ENCODE assay signal across 29 cellular contexts in genomic region chr11:89521792-89522191, GRCh38.
"Had no signal": no experiment of that assay in that cellular context is flagged by ENCODE, and none has a peak within 500 bp of the region (broad histone marks: within the 10 kb centered on the region; RNA-seq: fewer than 3 reads in every experiment).

No MANE protein-coding gene starts in this region.

- H3K36me3 Mint-ChIP-seq: stimulated activated effector memory CD8-positive, alpha-beta T cell treated with anti-CD3 and anti-CD28 coated beads, Interleukin-12 subunit alpha, Interleukin-12 subunit beta, amount 100 ng/mL, for 72 hours; stimulated activated memory B cell treated with anti-CD40 and anti-IgM and Interleukin-4, amounts not matched to agents 10 μg/mL and 1 μg/mL and 100 μg/mL, for 72 hours; stimulated activated naive B cell treated with anti-CD40 and anti-IgM and Interleukin-4, amounts not matched to agents 10 μg/mL and 1 μg/mL and 100 μg/mL, for 72 hours; type B pancreatic cell had no signal

- H3K4me3 ChIP-seq: stomach, suprapubic skin, testis, thoracic aorta, thyroid gland, tibial artery, tibial nerve, transverse colon, upper lobe of left lung, upper lobe of right lung, uterus, vagina had no signal

- H3K36me3 ChIP-seq: stomach, suprapubic skin, thoracic aorta, thyroid gland, tibial artery, tibial nerve, transverse colon, upper lobe of left lung, upper lobe of right lung, uterus, vagina had no signal

- H3K27ac ChIP-seq: stomach, suprapubic skin, testis, thoracic aorta, thyroid gland, tibial artery, tibial nerve, transverse colon, upper lobe of left lung, upper lobe of right lung, uterus, vagina had no signal

- H3K4me1 ChIP-seq: stomach, suprapubic skin, testis, thyroid gland, tibial nerve, transverse colon, upper lobe of left lung, upper lobe of right lung, uterus, vagina had no signal

- ATAC-seq: stimulated activated effector memory CD8-positive, alpha-beta T cell treated with anti-CD3 and anti-CD28 coated beads, Interleukin-12 subunit alpha, Interleukin-12 subunit beta, amount 100 ng/mL, for 72 hours; stimulated activated memory B cell treated with anti-CD40 and anti-IgM and Interleukin-4, amounts not matched to agents 10 μg/mL and 1 μg/mL and 100 μg/mL, for 72 hours; stimulated activated naive B cell treated with anti-CD40 and anti-IgM and Interleukin-4, amounts not matched to agents 10 μg/mL and 1 μg/mL and 100 μg/mL, for 72 hours; stimulated activated naive CD8-positive, alpha-beta T cell treated with anti-CD3 and anti-CD28 coated beads, Interleukin-15, amount 100 ng/mL, for 72 hours; stimulated activated naive CD8-positive, alpha-beta T cell treated with anti-CD3 and anti-CD28 coated beads, Interleukin-15, Interleukin-2, amounts not matched to agents 100 U/mL and 50 U/mL, for 24 hours; upper lobe of right lung had no signal

- FAIRE-seq: urothelium cell line had no signal

- H3K9me3 ChIP-seq: stomach, suprapubic skin, testis, thoracic aorta, thyroid gland, tibial artery, transverse colon, upper lobe of left lung, upper lobe of right lung, uterus, vagina had no signal

- DNase-seq: stimulated activated CD4-positive, alpha-beta T cell treated with anti-CD3 and anti-CD28 coated beads, Interleukin-2, amount 100 ng/mL, for 48 hours; stimulated activated CD4-positive, alpha-beta T cell treated with anti-CD3 and anti-CD28 coated beads, Interleukin-4, amount 100 ng/mL, for 1 hour; stimulated activated CD4-positive, alpha-beta T cell treated with anti-CD3 and anti-CD28 coated beads, Interleukin-4, amount 100 ng/mL, for 24 hours; stimulated activated CD4-positive, alpha-beta T cell treated with anti-CD3 and anti-CD28 coated beads, Interleukin-4, amount 100 ng/mL, for 4 hours; stimulated activated CD8-positive, alpha-beta memory T cell treated with anti-CD3 and anti-CD28 coated beads, Interleukin-4, amount 100 ng/mL, for 48 hours; stimulated activated naive B cell treated with anti-CD40 and anti-IgM and Interleukin-4, amounts not matched to agents 10 μg/mL and 1 μg/mL and 100 μg/mL, for 72 hours; stimulated activated naive CD4-positive, alpha-beta T cell; stimulated activated naive CD4-positive, alpha-beta T cell treated with Interleukin-2 at 50 U/mL for 16 hours; stimulated activated naive CD8-positive, alpha-beta T cell treated with anti-CD3 and anti-CD28 coated beads, Interleukin-15, amount 100 ng/mL, for 72 hours; stimulated activated naive CD8-positive, alpha-beta T cell treated with anti-CD3 and anti-CD28 coated beads, Interleukin-15, Interleukin-2, amounts not matched to agents 100 U/mL and 50 U/mL, for 24 hours; stomach; substantia nigra; testis; thyroid gland; tibial artery; transverse colon; trophoblast cell; upper lobe of left lung; upper lobe of right lung; uterus had no signal

- H3K27me3 Mint-ChIP-seq: stimulated activated memory B cell treated with anti-CD40 and anti-IgM and Interleukin-4, amounts not matched to agents 10 μg/mL and 1 μg/mL and 100 μg/mL, for 72 hours; stimulated activated naive B cell treated with anti-CD40 and anti-IgM and Interleukin-4, amounts not matched to agents 10 μg/mL and 1 μg/mL and 100 μg/mL, for 72 hours; stimulated activated naive CD8-positive, alpha-beta T cell treated with anti-CD3 and anti-CD28 coated beads, Interleukin-15, amount 100 ng/mL, for 72 hours; stimulated activated naive CD8-positive, alpha-beta T cell treated with anti-CD3 and anti-CD28 coated beads, Interleukin-15, Interleukin-2, amounts not matched to agents 100 ng/mL and 50 ng/mL, for 24 hours had no signal

- H3K9me3 Mint-ChIP-seq: stimulated activated naive CD8-positive, alpha-beta T cell treated with anti-CD3 and anti-CD28 coated beads, Interleukin-15, Interleukin-2, amounts not matched to agents 100 ng/mL and 50 ng/mL, for 24 hours had no signal

- H3K27me3 ChIP-seq: stomach, suprapubic skin, testis, thyroid gland, tibial artery, tibial nerve, transverse colon, upper lobe of left lung, upper lobe of right lung, uterus, vagina had no signal

- H3K4me3 Mint-ChIP-seq: stimulated activated effector memory CD8-positive, alpha-beta T cell treated with anti-CD3 and anti-CD28 coated beads, Interleukin-12 subunit alpha, Interleukin-12 subunit beta, amount 100 ng/mL, for 72 hours; stimulated activated memory B cell treated with anti-CD40 and anti-IgM and Interleukin-4, amounts not matched to agents 10 μg/mL and 1 μg/mL and 100 μg/mL, for 72 hours; stimulated activated naive B cell treated with anti-CD40 and anti-IgM and Interleukin-4, amounts not matched to agents 10 μg/mL and 1 μg/mL and 100 μg/mL, for 72 hours; stimulated activated naive CD8-positive, alpha-beta T cell treated with anti-CD3 and anti-CD28 coated beads, Interleukin-15, amount 100 ng/mL, for 72 hours; stimulated activated naive CD8-positive, alpha-beta T cell treated with anti-CD3 and anti-CD28 coated beads, Interleukin-15, Interleukin-2, amounts not matched to agents 100 ng/mL and 50 ng/mL, for 24 hours; type B pancreatic cell had no signal

- H3K27ac Mint-ChIP-seq: stimulated activated effector memory CD8-positive, alpha-beta T cell treated with anti-CD3 and anti-CD28 coated beads, Interleukin-12 subunit alpha, Interleukin-12 subunit beta, amount 100 ng/mL, for 72 hours; stimulated activated memory B cell treated with anti-CD40 and anti-IgM and Interleukin-4, amounts not matched to agents 10 μg/mL and 1 μg/mL and 100 μg/mL, for 72 hours; stimulated activated naive B cell treated with anti-CD40 and anti-IgM and Interleukin-4, amounts not matched to agents 10 μg/mL and 1 μg/mL and 100 μg/mL, for 72 hours; stimulated activated naive CD8-positive, alpha-beta T cell treated with anti-CD3 and anti-CD28 coated beads, Interleukin-15, amount 100 ng/mL, for 72 hours; stimulated activated naive CD8-positive, alpha-beta T cell treated with anti-CD3 and anti-CD28 coated beads, Interleukin-15, Interleukin-2, amounts not matched to agents 100 ng/mL and 50 ng/mL, for 24 hours; type B pancreatic cell had no signal

- H3K4me1 Mint-ChIP-seq: stimulated activated effector memory CD8-positive, alpha-beta T cell treated with anti-CD3 and anti-CD28 coated beads, Interleukin-12 subunit alpha, Interleukin-12 subunit beta, amount 100 ng/mL, for 72 hours; stimulated activated memory B cell treated with anti-CD40 and anti-IgM and Interleukin-4, amounts not matched to agents 10 μg/mL and 1 μg/mL and 100 μg/mL, for 72 hours; stimulated activated naive B cell treated with anti-CD40 and anti-IgM and Interleukin-4, amounts not matched to agents 10 μg/mL and 1 μg/mL and 100 μg/mL, for 72 hours; stimulated activated naive CD8-positive, alpha-beta T cell treated with anti-CD3 and anti-CD28 coated beads, Interleukin-15, amount 100 ng/mL, for 72 hours had no signal
